Comparison of ENCODE assay signal across 2 cellular contexts in genomic region chr3:151792411-151792810, GRCh38.
A peak's percentile ranks its signal among the peaks of the same experiment; 100 is the strongest.
TF ChIP-seq lines count a peak whose summit lies in the region.

No MANE protein-coding gene starts in this region.

TF ChIP-seq in HepG2, 621 proteins besides CTCF, POLR2A, EP300 and RAD21:
- TF ChIP-seq CEBPB (IDR thresholded peaks at IDR 0.05; ENCODE audit: borderline replicate concordance, low read depth, low read length), result 0 out of 2 replicates have a peak, but pooled peaks have one; percentile 5
- TF ChIP-seq ELF4 (CRISPR knock-in tag; IDR thresholded peaks at IDR 0.05; ENCODE audit: borderline replicate concordance), result no peak
TF ChIP-seq in HepG2: peak in this region for 1.

TF ChIP-seq in H1, 55 proteins besides CTCF, POLR2A, EP300 and RAD21:
- no peak for TF ChIP-seq KDM1A (IDR thresholded peaks at IDR 0.05; ENCODE audit: borderline replicate concordance, low read length)
- TF ChIP-seq TAF1 (IDR thresholded peaks at IDR 0.05; ENCODE audit: low read depth, low read length), result no peak
- no peak for TF ChIP-seq SIRT6 (IDR thresholded peaks at IDR 0.05; ENCODE audit: low read length)
- no peak for TF ChIP-seq JUND (IDR thresholded peaks at IDR 0.05; ENCODE audit: low read length)
- TF ChIP-seq HDAC2 (IDR thresholded peaks at IDR 0.05; ENCODE audit: borderline replicate concordance in 1 of 2, low read depth in 2 of 2, low read length in 2 of 2), result no peak
- no peak for TF ChIP-seq SIX5 (IDR thresholded peaks at IDR 0.05; ENCODE audit: low read depth, low read length)
- no peak for TF ChIP-seq CBX8 (IDR thresholded peaks at IDR 0.05; ENCODE audit: borderline replicate concordance, low read depth, low read length)
- no peak for TF ChIP-seq POLR2AphosphoS5 (IDR thresholded peaks at IDR 0.05; ENCODE audit: low read depth, low read length)
